Comparison of ENCODE assay signal across 16 cellular contexts in the genomic region with DNA sequence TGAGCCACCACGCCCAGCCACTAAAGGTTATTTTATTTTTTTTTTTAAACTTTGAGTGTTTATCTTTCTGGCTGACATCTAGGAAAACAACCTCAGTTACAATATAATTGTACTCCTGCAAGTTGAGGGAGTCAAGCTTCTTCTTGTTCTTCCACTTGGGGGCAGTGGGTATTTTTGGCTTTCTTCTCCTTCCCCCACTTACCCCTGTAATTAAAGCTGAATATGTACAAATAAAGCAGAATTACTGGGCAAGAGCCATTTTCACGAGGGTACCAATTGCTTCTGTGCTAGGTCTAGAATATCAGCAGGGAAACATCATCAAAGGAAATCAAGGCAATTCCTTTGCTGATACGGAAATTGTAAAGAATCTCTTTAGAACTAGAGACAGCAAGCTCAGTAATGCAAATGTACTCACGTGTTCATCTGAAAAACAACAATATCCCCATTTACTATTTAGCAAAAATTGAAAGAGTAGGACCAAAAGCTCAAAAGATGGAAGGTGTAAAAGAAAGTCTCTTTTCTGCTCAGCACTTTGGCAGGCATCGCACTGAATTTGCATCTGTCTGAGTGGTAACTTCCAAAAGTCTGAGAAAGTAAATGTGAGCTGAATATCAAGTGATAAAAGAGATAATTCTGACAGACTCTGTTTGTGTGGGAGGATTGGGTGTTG.
A peak's percentile ranks its signal among the peaks of the same experiment; 100 is the strongest.
DNase-seq lines count a peak whose midpoint lies in the region; ATAC-seq, FAIRE-seq and TF ChIP-seq lines count a peak whose summit lies in the region.
"Had no signal": no experiment of that assay in that cellular context is flagged by ENCODE, and none has a peak within 500 bp of the region (broad histone marks: within the 10 kb centered on the region; RNA-seq: fewer than 3 reads in every experiment).

No MANE protein-coding gene starts in this region.

- no peaks in the 10 kb centered on the region for H3F3A ChIP-seq in OCI-LY1 (ENCODE audit: insufficient read depth, low read length)

- H3K9me2 ChIP-seq in OCI-LY1 (ENCODE audit: low read depth, low read length), result no peaks in the 10 kb centered on the region

- peak overlapping the region; percentile 40; the same call in 1 of the 2 replicates for H3K9ac ChIP-seq in OCI-LY1 (ENCODE audit: low read length)
- H3K9ac ChIP-seq in kidney (ENCODE audit: low read length in 2 of 2), result no peak overlapping the region

- DNase-seq in GM10248 (ENCODE audit: extremely low spot score) (no peak), dorsolateral prefrontal cortex (peak in 3 of 10 donors; percentile 18 to 45 (median 39)), occipital lobe (lab: John Stamatoyannopoulos, UW) (peak; percentile 1), kidney (no peak), ascending aorta (ENCODE audit: low spot score in 2 of 2) (no peak)
- DNase-seq: activated CD4-positive, CD25-positive, alpha-beta regulatory T cell treated with anti-CD3 and anti-CD28 coated beads, Interleukin-2, amount 50 U/mL, for 72 hours; activated T-cell treated with anti-CD3 and anti-CD28 coated beads, Interleukin-2, amount 50 U/mL, for 4 hours; Caco-2; NCI-H187 treated with DMSO at 0.1 percent for 48 hours; NCI-H748 treated with DMSO at 0.1 percent for 48 hours; small intestine; thyroid gland had no signal

- ATAC-seq in HG02610 (IDR thresholded peaks at IDR 0.05; ENCODE audit: unreplicated experiment) (no peak), HG03139 (IDR thresholded peaks at IDR 0.05; ENCODE audit: unreplicated experiment) (no peak)

- H3K9me3 ChIP-seq in OCI-LY1 (ENCODE audit: low read length) (no peaks in the 10 kb centered on the region), kidney (ENCODE audit: control insufficient read depth in 1 of 2, low read length in 2 of 2) (no peaks in the 10 kb centered on the region), ascending aorta (no peaks in the 10 kb centered on the region)
- H3K9me3 ChIP-seq: Caco-2, thyroid gland had no signal

- H2AFZ ChIP-seq in OCI-LY1 (ENCODE audit: low read length), result no peak overlapping the region

- H3K27ac ChIP-seq in OCI-LY1 (ENCODE audit: low read depth, low read length, poor library complexity, severe bottlenecking) (peak overlapping the region; percentile 63), dorsolateral prefrontal cortex (peak overlapping the region in 57 of 59 donors; percentile 27 to 87 (median 73)), kidney (ENCODE audit: low read depth in 2 of 2, low read length in 2 of 2) (no peak overlapping the region), ascending aorta (no peak overlapping the region)
- H3K27ac ChIP-seq: thyroid gland had no signal

- H3K4me2 ChIP-seq in OCI-LY1 (ENCODE audit: low read length), result peak overlapping the region; percentile 64

- peak overlapping the region; percentile 41 for H3K4me3 ChIP-seq in OCI-LY1 (ENCODE audit: low read depth, low read length, poor library complexity, severe bottlenecking)
- peak overlapping the region in 49 of 59 donors; percentile 0 to 57 (median 34) for H3K4me3 ChIP-seq in dorsolateral prefrontal cortex
- H3K4me3 ChIP-seq in kidney (ENCODE audit: low read length in 2 of 2), result no peak overlapping the region
- no peak overlapping the region for H3K4me3 ChIP-seq in ascending aorta
- H3K4me3 ChIP-seq: thyroid gland had no signal

- H4K20me1 ChIP-seq in OCI-LY1 (ENCODE audit: insufficient read depth, low read length), result no peaks in the 10 kb centered on the region

- CTCF ChIA-PET in GM10248 (lab: Yijun Ruan, JAX), result interaction anchor here (0.7 to 2.1 kb wide), 9 partner anchors 9 to 115 kb away, joined by 3 to 8 read pairs (median 5); a partner anchor contains a TSS

- H3K27me3 ChIP-seq in OCI-LY1 (ENCODE audit: insufficient read depth, low read length), result no peaks in the 10 kb centered on the region
- H3K27me3 ChIP-seq in dorsolateral prefrontal cortex, result no peaks in the 10 kb centered on the region
- H3K27me3 ChIP-seq in ascending aorta, result no peaks in the 10 kb centered on the region
- H3K27me3 ChIP-seq: thyroid gland had no signal

- peaks cover 9% of the 10 kb centered on the region for H3K79me2 ChIP-seq in OCI-LY1 (ENCODE audit: insufficient read depth, low read length)

- H3K4me1 ChIP-seq in OCI-LY1 (ENCODE audit: insufficient read depth, low read length, severe bottlenecking) (peaks cover 19% of the 10 kb centered on the region), kidney (ENCODE audit: control insufficient read depth in 1 of 2, insufficient read depth in 1 of 2, low read depth in 1 of 2, low read length in 2 of 2) (peaks cover 4 to 7% of the 10 kb centered on the region in 2 donors), ascending aorta (no peaks in the 10 kb centered on the region)
- H3K4me1 ChIP-seq: Caco-2 had no signal

- intact Hi-C loops in dorsolateral prefrontal cortex (cut with DNase I), result loop anchor here (2.0 to 10.0 kb wide), 3 partner anchors 71 to 115 kb away; a partner anchor contains a TSS
- intact Hi-C loops in kidney (cut with DNase I), result no loop called here
- intact Hi-C loops in ascending aorta (cut with DNase I), result no loop called here

- TF ChIP-seq CTCF in GM10248 (IDR thresholded peaks at IDR 0.05; ENCODE audit: control extremely low read depth, extremely low read depth, low read depth, missing control alignments) (peak; percentile 16), OCI-LY1 (IDR thresholded peaks at IDR 0.05; ENCODE audit: low read length) (peak; percentile 39; the same call in 1 of the 2 replicates), dorsolateral prefrontal cortex (IDR thresholded peaks at IDR 0.05 in 54 of 56, conservative IDR thresholded peaks at IDR 0.05 in 2 of 56; ENCODE audit: low read depth in 1 of 56, partially characterized antibody in 56 of 56) (peak in 42 of 56 donors; percentile 3 to 52 (median 32)), kidney (IDR thresholded peaks at IDR 0.05; ENCODE audit: borderline replicate concordance, extremely low read depth, insufficient read depth) (no peak), ascending aorta (IDR thresholded peaks at IDR 0.05) (no peak)

- H3K36me3 ChIP-seq in OCI-LY1 (ENCODE audit: insufficient read depth, low read length), result no peaks in the 10 kb centered on the region
- no peaks in the 10 kb centered on the region for H3K36me3 ChIP-seq in kidney (ENCODE audit: control insufficient read depth in 1 of 2, insufficient read depth in 2 of 2, low read length in 2 of 2)
- no peaks in the 10 kb centered on the region for H3K36me3 ChIP-seq in ascending aorta
- H3K36me3 ChIP-seq: thyroid gland had no signal

- POLR2A ChIA-PET in GM10248 (lab: Yijun Ruan, JAX), result interaction anchor here (0.6 kb wide), 1 partner anchor 254 kb away, joined by 3 read pairs; no protein-coding TSS in a partner anchor

- no peak for FAIRE-seq in kidney (lab: Jason Lieb, UNC)
- FAIRE-seq: endothelial cell of umbilical vein, small intestine had no signal

Comparison
In these comparisons a context has a peak if more than half of its experiments do, and no peak if none do; other contexts are left out.
1. CTCF ChIP-seq: peak in GM10248 (single experiment), OCI-LY1 (single experiment) and dorsolateral prefrontal cortex (42 of 56); none in kidney (single experiment) and ascending aorta (0 of 3).
2. H3K27ac ChIP-seq: peak in OCI-LY1 (single experiment) and dorsolateral prefrontal cortex (57 of 59); none in kidney (0 of 2) and ascending aorta (0 of 2).
3. H3K4me3 ChIP-seq: peak in OCI-LY1 (single experiment) and dorsolateral prefrontal cortex (49 of 59); none in kidney (0 of 2) and ascending aorta (0 of 2).
4. intact Hi-C loops: an anchor here in dorsolateral prefrontal cortex (2.0 to 10.0 kb wide); none called in kidney and ascending aorta.